Comparison of ENCODE assay signal across 2 cellular contexts in the genomic region with DNA sequence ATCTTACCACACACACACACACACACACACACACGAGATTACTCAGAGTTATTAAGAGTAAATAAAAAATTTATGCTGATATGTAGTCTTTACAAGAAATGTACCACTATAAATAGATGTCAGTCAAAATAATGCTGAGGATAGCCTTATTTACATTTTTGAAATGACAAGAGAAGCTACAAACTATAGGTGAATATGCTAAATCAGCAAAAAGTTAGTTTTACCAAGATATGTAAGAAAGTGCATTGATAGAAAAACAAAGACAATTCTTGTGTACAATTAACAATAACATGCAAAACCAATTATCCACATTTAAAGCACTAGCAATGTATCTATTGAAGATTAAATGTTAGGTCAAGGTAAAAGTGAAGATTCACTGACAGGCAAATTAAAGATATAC.
TF ChIP-seq lines count a peak whose summit lies in the region.

No MANE protein-coding gene starts in this region.

TF ChIP-seq in IMR-90, 13 proteins besides CTCF, POLR2A, EP300 and RAD21:
- TF ChIP-seq MAFK (IDR thresholded peaks at IDR 0.05; ENCODE audit: low read depth, low read length) (peak; percentile 99), SMC3 (IDR thresholded peaks at IDR 0.05; ENCODE audit: low read depth, low read length) (no peak)

TF ChIP-seq in K562, 482 proteins besides CTCF, POLR2A, EP300 and RAD21:
- TF ChIP-seq, protein P1, sequence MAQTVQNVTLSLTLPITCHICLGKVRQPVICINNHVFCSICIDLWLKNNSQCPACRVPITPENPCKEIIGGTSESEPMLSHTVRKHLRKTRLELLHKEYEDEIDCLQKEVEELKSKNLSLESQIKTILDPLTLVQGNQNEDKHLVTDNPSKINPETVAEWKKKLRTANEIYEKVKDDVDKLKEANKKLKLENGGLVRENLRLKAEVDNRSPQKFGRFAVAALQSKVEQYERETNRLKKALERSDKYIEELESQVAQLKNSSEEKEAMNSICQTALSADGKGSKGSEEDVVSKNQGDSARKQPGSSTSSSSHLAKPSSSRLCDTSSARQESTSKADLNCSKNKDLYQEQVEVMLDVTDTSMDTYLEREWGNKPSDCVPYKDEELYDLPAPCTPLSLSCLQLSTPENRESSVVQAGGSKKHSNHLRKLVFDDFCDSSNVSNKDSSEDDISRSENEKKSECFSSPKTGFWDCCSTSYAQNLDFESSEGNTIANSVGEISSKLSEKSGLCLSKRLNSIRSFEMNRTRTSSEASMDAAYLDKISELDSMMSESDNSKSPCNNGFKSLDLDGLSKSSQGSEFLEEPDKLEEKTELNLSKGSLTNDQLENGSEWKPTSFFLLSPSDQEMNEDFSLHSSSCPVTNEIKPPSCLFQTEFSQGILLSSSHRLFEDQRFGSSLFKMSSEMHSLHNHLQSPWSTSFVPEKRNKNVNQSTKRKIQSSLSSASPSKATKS (CRISPR knock-in tag; IDR thresholded peaks at IDR 0.05) = no peak
- no peak for TF ChIP-seq TAL1 (IDR thresholded peaks at IDR 0.05)
- peak; percentile 99 for TF ChIP-seq ZNF316 (IDR thresholded peaks at IDR 0.05)
- TF ChIP-seq ZNF143 (CRISPR knock-in tag; IDR thresholded peaks at IDR 0.05) = no peak
- TF ChIP-seq C11orf30 (IDR thresholded peaks at IDR 0.05; ENCODE audit: low read depth) = peak; percentile 98
- TF ChIP-seq FOSL1 (tag; conservative IDR thresholded peaks at IDR 0.05) = no peak
- TF ChIP-seq NCOR1 (IDR thresholded peaks at IDR 0.05) = 0 out of 2 replicates have a peak, but pooled peaks have one; percentile 4
- no peak for TF ChIP-seq ZNF124 (CRISPR knock-in tag; IDR thresholded peaks at IDR 0.05)
- TF ChIP-seq, protein P2, sequence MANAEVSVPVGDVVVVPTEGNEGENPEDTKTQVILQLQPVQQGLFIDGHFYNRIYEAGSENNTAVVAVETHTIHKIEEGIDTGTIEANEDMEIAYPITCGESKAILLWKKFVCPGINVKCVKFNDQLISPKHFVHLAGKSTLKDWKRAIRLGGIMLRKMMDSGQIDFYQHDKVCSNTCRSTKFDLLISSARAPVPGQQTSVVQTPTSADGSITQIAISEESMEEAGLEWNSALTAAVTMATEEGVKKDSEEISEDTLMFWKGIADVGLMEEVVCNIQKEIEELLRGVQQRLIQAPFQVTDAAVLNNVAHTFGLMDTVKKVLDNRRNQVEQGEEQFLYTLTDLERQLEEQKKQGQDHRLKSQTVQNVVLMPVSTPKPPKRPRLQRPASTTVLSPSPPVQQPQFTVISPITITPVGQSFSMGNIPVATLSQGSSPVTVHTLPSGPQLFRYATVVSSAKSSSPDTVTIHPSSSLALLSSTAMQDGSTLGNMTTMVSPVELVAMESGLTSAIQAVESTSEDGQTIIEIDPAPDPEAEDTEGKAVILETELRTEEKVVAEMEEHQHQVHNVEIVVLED (CRISPR knock-in tag; IDR thresholded peaks at IDR 0.05) = no peak
- TF ChIP-seq MAFF (IDR thresholded peaks at IDR 0.05; ENCODE audit: low read length) = peak; percentile 98
- no peak for TF ChIP-seq ETS2 (tag; IDR thresholded peaks at IDR 0.05; ENCODE audit: borderline replicate concordance, poor library complexity, severe bottlenecking)
- TF ChIP-seq MAFG (tag; conservative IDR thresholded peaks at IDR 0.05) = peak; percentile 96
- TF ChIP-seq MAFK (IDR thresholded peaks at IDR 0.05; ENCODE audit: low read length) = peak; percentile 99
- no peak for TF ChIP-seq ZNF764 (CRISPR knock-in tag; IDR thresholded peaks at IDR 0.05; ENCODE audit: low read depth)
- TF ChIP-seq, protein P3, sequence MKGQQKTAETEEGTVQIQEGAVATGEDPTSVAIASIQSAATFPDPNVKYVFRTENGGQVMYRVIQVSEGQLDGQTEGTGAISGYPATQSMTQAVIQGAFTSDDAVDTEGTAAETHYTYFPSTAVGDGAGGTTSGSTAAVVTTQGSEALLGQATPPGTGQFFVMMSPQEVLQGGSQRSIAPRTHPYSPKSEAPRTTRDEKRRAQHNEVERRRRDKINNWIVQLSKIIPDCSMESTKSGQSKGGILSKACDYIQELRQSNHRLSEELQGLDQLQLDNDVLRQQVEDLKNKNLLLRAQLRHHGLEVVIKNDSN (CRISPR knock-in tag; IDR thresholded peaks at IDR 0.05) = no peak
